In genomic region chr6:111804627-111805235, GRCh38 we compare ENCODE assay signal across 8 cellular contexts.
DNase-seq lines count a peak whose midpoint lies in the region; ATAC-seq and TF ChIP-seq lines count a peak whose summit lies in the region.

No MANE protein-coding gene starts in this region.

- 46% methylated on average over 3 of the region's 8 CpGs; no CpG with 5 or more reads in 1 of the 2 experiments for WGBS in IMR-90 (ENCODE audit: extremely low coverage in 2 of 2, insufficient read length in 1 of 2), 2 experiments
- 42 to 60% (median 50%) methylated on average over 8 of the region's 8 CpGs for WGBS in heart left ventricle, 4 donors

- peak; percentile 65 for ATAC-seq in GM21360 (IDR thresholded peaks at IDR 0.05; ENCODE audit: unreplicated experiment)
- ATAC-seq in IMR-90 (ENCODE audit: low read depth), result no peak
- ATAC-seq in activated T-cell treated with anti-CD3 and anti-CD28 coated beads, Interleukin-2, amount 50 U/mL, for 72 hours (replicated peaks in 1 of 2), result peak; percentile 74 to 77
- ATAC-seq in heart left ventricle, result peak; percentile 57 to 75 (median 68)

- H3K23ac ChIP-seq in IMR-90 (ENCODE audit: low read depth, low read length), result no peak overlapping the region

- CTCF ChIA-PET in IMR-90 (lab: Yijun Ruan, JAX), result no interaction called here

- H3K18ac ChIP-seq in IMR-90 (ENCODE audit: low read depth, low read length), result no peak overlapping the region

- peak overlapping the region; percentile 89 for H2AK5ac ChIP-seq in IMR-90 (ENCODE audit: low read depth, low read length)

- peak overlapping the region; percentile 10; the same call in 1 of the 2 replicates for H3K4ac ChIP-seq in IMR-90 (ENCODE audit: low read depth, low read length)

- peaks cover 26% of the 10 kb centered on the region for H3K9me1 ChIP-seq in IMR-90 (ENCODE audit: insufficient read depth, low read length)

- peaks cover 74% of the 10 kb centered on the region for H3K4me1 ChIP-seq in BLaER1
- H3K4me1 ChIP-seq in IMR-90 (ENCODE audit: control insufficient read depth, insufficient read depth, low read length), result peaks cover 33% of the 10 kb centered on the region
- H3K4me1 ChIP-seq in heart left ventricle, result peaks cover 2 to 67% (median 37%) of the 10 kb centered on the region in 12 donors

- H2BK20ac ChIP-seq in IMR-90 (ENCODE audit: low read depth, low read length), result peak overlapping the region; percentile 38; the same call in 1 of the 2 replicates

- H2BK120ac ChIP-seq in IMR-90 (ENCODE audit: low read depth, low read length), result 0 out of 2 replicates have a peak overlapping the region, but pooled peaks have one; percentile 13

- H3K9ac ChIP-seq in BLaER1 (no peak overlapping the region), IMR-90 (ENCODE audit: low read depth, low read length) (no peak overlapping the region)

- no peaks in the 10 kb centered on the region for H3K9me3 Mint-ChIP-seq in activated T-cell treated with anti-CD3 and anti-CD28 coated beads, Interleukin-2, amount 50 U/mL, for 72 hours

- in situ Hi-C loops in IMR-90 (cut with MboI; ENCODE audit: low sequenced_read_pairs), result no loop called here

- H3K4me1 Mint-ChIP-seq in activated T-cell treated with anti-CD3 and anti-CD28 coated beads, Interleukin-2, amount 50 U/mL, for 72 hours (ENCODE audit: low read depth), result peaks cover 100% of the 10 kb centered on the region

- H3K4me2 ChIP-seq in BLaER1, result peak overlapping the region; percentile 70; the same call in 1 of the 2 replicates
- H3K4me2 ChIP-seq in IMR-90 (ENCODE audit: low read depth, low read length), result no peak overlapping the region

- H3K27ac ChIP-seq in BLaER1 (no peak overlapping the region), IMR-90 (ENCODE audit: insufficient read depth, low read length) (no peak overlapping the region), heart left ventricle (peak overlapping the region in 10 of 12 donors; percentile 13 to 84 (median 44))

- H2AFZ ChIP-seq in IMR-90 (replicated peaks; ENCODE audit: low read length, poor library complexity), result peak overlapping the region; percentile 9

- H3K36me3 Mint-ChIP-seq in activated T-cell treated with anti-CD3 and anti-CD28 coated beads, Interleukin-2, amount 50 U/mL, for 72 hours (ENCODE audit: insufficient read depth in 2 of 2), result peaks cover 4 to 25% of the 10 kb centered on the region in 2 donors

- H2BK15ac ChIP-seq in IMR-90 (ENCODE audit: low read depth, low read length), result peak overlapping the region; percentile 55; the same call in 2 of the 3 replicates

- H3K4me3 ChIP-seq in BLaER1 (no peak overlapping the region), IMR-90 (ENCODE audit: insufficient read depth, low read depth, low read length) (no peak overlapping the region), heart left ventricle (no peak overlapping the region)

- no peak overlapping the region for H2BK5ac ChIP-seq in IMR-90 (ENCODE audit: low read depth, low read length, poor library complexity, severe bottlenecking)

- peak; percentile 74 for DNase-seq in IMR-90
- DNase-seq in activated T-cell treated with anti-CD3 and anti-CD28 coated beads, Interleukin-2, amount 50 U/mL, for 72 hours, result peak; percentile 79 to 85
- DNase-seq in heart left ventricle, result no peak
- DNase-seq in stimulated activated CD4-positive, alpha-beta T cell treated with anti-CD3 and anti-CD28 coated beads, Interleukin-4, amount 100 ng/mL, for 24 hours, result peak; percentile 75
- DNase-seq in 8988T, result no peak
- DNase-seq in NCI-H1105 (lab: John Stamatoyannopoulos, UW), result no peak

- TF ChIP-seq CTCF in IMR-90 (conservative IDR thresholded peaks at IDR 0.05; ENCODE audit: low read depth, low read length) (peak; percentile 37), heart left ventricle (IDR thresholded peaks at IDR 0.05) (peak in 4 of 12 donors; percentile 6 to 28 (median 14))

- no peak overlapping the region for H4K8ac ChIP-seq in IMR-90 (ENCODE audit: low read depth in 2 of 2, low read length in 2 of 2)

- H3K56ac ChIP-seq in IMR-90 (ENCODE audit: extremely low read depth, insufficient read depth, low read length), result no peak overlapping the region

- peak overlapping the region; percentile 35; the same call in 1 of the 2 replicates for H4K91ac ChIP-seq in IMR-90 (ENCODE audit: insufficient read depth, low read depth, low read length)

- BruUV-seq in IMR-90 (replicated peaks; lab: Mats Ljungman, UMichigan), result no TSS peak

- H3K36me3 ChIP-seq in BLaER1, result peaks cover 55% of the 10 kb centered on the region
- no peaks in the 10 kb centered on the region for H3K36me3 ChIP-seq in IMR-90 (ENCODE audit: control insufficient read depth, insufficient read depth, low read length)
- peaks cover 0 to 10% (median 0%) of the 10 kb centered on the region in 9 donors for H3K36me3 ChIP-seq in heart left ventricle

- H3K27me3 ChIP-seq in BLaER1 (no peaks in the 10 kb centered on the region), IMR-90 (ENCODE audit: control insufficient read depth, insufficient read depth, low read length) (no peaks in the 10 kb centered on the region), heart left ventricle (no peaks in the 10 kb centered on the region)

- H4K20me1 ChIP-seq in BLaER1 (peaks cover 68% of the 10 kb centered on the region), IMR-90 (ENCODE audit: insufficient read depth, low read length) (peaks cover 16% of the 10 kb centered on the region; the same call in 1 of the 2 replicates)

- POLR2A ChIA-PET in IMR-90 (lab: Charles Lee; ENCODE audit: unreplicated experiment), result no interaction called here

- peak; percentile 45 for TF ChIP-seq RAD21 in IMR-90 (IDR thresholded peaks at IDR 0.05; ENCODE audit: low read length)

- dilution Hi-C loops in IMR-90 (cut with HindIII; ENCODE audit: low sequenced_read_pairs, unreplicated experiment), result no loop called here

- intact Hi-C loops in IMR-90 (cut with micrococcal nuclease) (loop anchor here (5.0 to 10.0 kb wide), 2 partner anchors 68 to 80 kb away; partner anchors contain the start of gene FYN), heart left ventricle (cut with DNase I) (loop anchor here in 2 of 10 donors (5.0 to 10.0 kb wide), 2 partner anchors 82 to 190 kb away; no protein-coding TSS in a partner anchor)

- H3K14ac ChIP-seq in IMR-90 (replicated peaks; ENCODE audit: low read depth, low read length), result peak overlapping the region; percentile 10; the same call in 1 of the 2 replicates

- peak overlapping the region; percentile 83 for H3K27ac Mint-ChIP-seq in activated T-cell treated with anti-CD3 and anti-CD28 coated beads, Interleukin-2, amount 50 U/mL, for 72 hours

- H3K9me3 ChIP-seq in BLaER1, result no peaks in the 10 kb centered on the region
- no peaks in the 10 kb centered on the region for H3K9me3 ChIP-seq in IMR-90 (ENCODE audit: control insufficient read depth, insufficient read depth, low read length)
- H3K9me3 ChIP-seq in heart left ventricle, result no peaks in the 10 kb centered on the region

- H3K27me3 Mint-ChIP-seq in activated T-cell treated with anti-CD3 and anti-CD28 coated beads, Interleukin-2, amount 50 U/mL, for 72 hours (ENCODE audit: low read depth), result no peaks in the 10 kb centered on the region

- peaks cover 20 to 42% of the 10 kb centered on the region in 2 experiments for H3K79me1 ChIP-seq in IMR-90 (ENCODE audit: low read depth in 1 of 2, low read length in 2 of 2)

- TF ChIP-seq POLR2A in IMR-90 (IDR thresholded peaks at IDR 0.05; ENCODE audit: low read depth, low read length), result no peak
- TF ChIP-seq POLR2A in heart left ventricle (IDR thresholded peaks at IDR 0.05), result no peak

- peak overlapping the region; percentile 63 to 80 for H3K4me3 Mint-ChIP-seq in activated T-cell treated with anti-CD3 and anti-CD28 coated beads, Interleukin-2, amount 50 U/mL, for 72 hours

- no peak overlapping the region for H4K5ac ChIP-seq in IMR-90 (ENCODE audit: low read depth, low read length)

- H2AK9ac ChIP-seq in IMR-90 (replicated peaks; ENCODE audit: low read depth, low read length, poor library complexity), result no peak overlapping the region

TF ChIP-seq in IMR-90, 13 proteins besides CTCF, POLR2A, EP300 and RAD21:
- TF ChIP-seq MXI1 (IDR thresholded peaks at IDR 0.05; ENCODE audit: borderline replicate concordance, low read depth, low read length) (no peak), USF2 (IDR thresholded peaks at IDR 0.05; ENCODE audit: low read depth, low read length) (no peak), MAZ (IDR thresholded peaks at IDR 0.05; ENCODE audit: borderline replicate concordance, low read depth, low read length) (no peak), MAFK (IDR thresholded peaks at IDR 0.05; ENCODE audit: low read depth, low read length) (peak; percentile 93), RCOR1 (IDR thresholded peaks at IDR 0.05; ENCODE audit: insufficient replicate concordance, low read length) (no peak), SMC3 (IDR thresholded peaks at IDR 0.05; ENCODE audit: low read depth, low read length) (peak; percentile 1; the same call in 1 of the 2 replicates), RFX5 (IDR thresholded peaks at IDR 0.05; ENCODE audit: low read depth, low read length) (no peak)

Comparison
In these comparisons a context has a peak if more than half of its experiments do, and no peak if none do; other contexts are left out.
1. H3K27ac ChIP-seq: peak in heart left ventricle (10 of 12); none in BLaER1 (single experiment) and IMR-90 (single experiment).
2. DNase-seq: peak in IMR-90 (single experiment), activated T-cell treated with anti-CD3 and anti-CD28 coated beads, Interleukin-2, amount 50 U/mL, for 72 hours (2 of 2) and stimulated activated CD4-positive, alpha-beta T cell treated with anti-CD3 and anti-CD28 coated beads, Interleukin-4, amount 100 ng/mL, for 24 hours (single experiment); none in heart left ventricle (0 of 5), 8988T (single experiment) and NCI-H1105 (single experiment).